In the genomic region with DNA sequence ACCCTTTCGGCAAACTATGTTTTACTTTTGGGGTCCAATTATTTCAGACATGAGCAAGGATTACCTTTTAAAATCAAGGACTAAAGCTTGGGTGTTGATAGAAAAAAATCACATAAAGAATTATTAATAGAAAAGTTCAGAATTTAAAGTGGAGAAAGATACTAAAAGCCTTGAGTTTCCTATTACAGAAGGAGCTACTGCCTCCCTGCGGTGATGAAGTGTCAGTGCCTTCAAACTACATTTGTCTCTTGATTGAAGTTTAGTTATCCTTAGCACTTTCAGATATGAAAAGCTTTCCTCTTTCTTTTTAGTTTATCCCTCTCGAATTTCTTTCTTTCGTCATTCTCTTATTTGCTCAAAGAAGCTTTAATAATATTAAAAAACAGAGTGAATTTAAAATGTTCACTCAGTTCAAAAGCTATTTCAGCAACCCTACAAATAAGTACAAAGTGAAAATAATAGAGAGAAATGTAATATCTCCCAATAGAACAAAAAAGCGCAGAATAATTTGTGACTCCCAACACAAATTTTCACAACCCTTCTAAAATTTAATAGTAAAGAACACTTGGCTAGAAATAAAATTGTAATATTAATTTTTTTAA, we compare ENCODE assay signal across 8 cellular contexts.
A peak's percentile ranks its signal among the peaks of the same experiment; 100 is the strongest.
DNase-seq lines count a peak whose midpoint lies in the region; ATAC-seq, FAIRE-seq and TF ChIP-seq lines count a peak whose summit lies in the region.

No MANE protein-coding gene starts in this region.

- H3K4me1 ChIP-seq in gastrocnemius medialis, result no peaks in the 10 kb centered on the region

- in situ Hi-C loops in gastrocnemius medialis (cut with MboI; ENCODE audit: low sequenced_read_pairs in 4 of 4), result loop anchor here in 3 of 4 donors (10.0 to 25.0 kb wide), 2 partner anchors 278 to 291 kb away; no protein-coding TSS in a partner anchor

- no peak overlapping the region for H3K4me3 ChIP-seq in gastrocnemius medialis

- TF ChIP-seq CTCF in gastrocnemius medialis (IDR thresholded peaks at IDR 0.05 in 4 of 5, conservative IDR thresholded peaks at IDR 0.05 in 1 of 5), result peak in 4 of 5 experiments; percentile 24 to 67 (median 48)

- no peak for ATAC-seq in gastrocnemius medialis

- TF ChIP-seq POLR2A in H54 (IDR thresholded peaks at IDR 0.05; ENCODE audit: low read depth, low read length) (no peak), gastrocnemius medialis (IDR thresholded peaks at IDR 0.05) (no peak)

- FAIRE-seq in H54 (lab: Jason Lieb, UNC) (no peak), frontal cortex (lab: Jason Lieb, UNC) (peak; percentile 93)

- DNase-seq in stimulated activated CD4-positive, alpha-beta T cell treated with anti-CD3 and anti-CD28 coated beads, Interleukin-4, amount 100 ng/mL, for 24 hours, result peak; percentile 8
- DNase-seq in stimulated activated CD4-positive, alpha-beta T cell treated with anti-CD3 and anti-CD28 coated beads, Interleukin-4, amount 100 ng/mL, for 1 hour, result no peak
- DNase-seq in H54 (ENCODE audit: insufficient read length, low spot score) (peak; percentile 3), NAMALWA (ENCODE audit: low spot score) (peak; percentile 41), SW480 (ENCODE audit: low spot score) (peak; percentile 49), frontal cortex (ENCODE audit: low spot score in 2 of 2) (peak; percentile 61 to 66), gastrocnemius medialis (no peak), T-helper 9 cell (no peak)

- intact Hi-C loops in gastrocnemius medialis (cut with DNase I; ENCODE audit: low total_unique reads), result loop anchor here (5.0 kb wide), 1 partner anchor 293 kb away; no protein-coding TSS in a partner anchor

- no peaks in the 10 kb centered on the region for H3K9me3 ChIP-seq in gastrocnemius medialis

- no peaks in the 10 kb centered on the region for H3K27me3 ChIP-seq in gastrocnemius medialis

- no peak overlapping the region for H3K27ac ChIP-seq in gastrocnemius medialis

- no peaks in the 10 kb centered on the region for H3K36me3 ChIP-seq in gastrocnemius medialis

Comparison
In these comparisons a context has a peak if more than half of its experiments do, and no peak if none do; other contexts are left out.
1. DNase-seq: peak in stimulated activated CD4-positive, alpha-beta T cell treated with anti-CD3 and anti-CD28 coated beads, Interleukin-4, amount 100 ng/mL, for 24 hours (single experiment), H54 (single experiment), NAMALWA (single experiment), SW480 (single experiment) and frontal cortex (2 of 2); none in stimulated activated CD4-positive, alpha-beta T cell treated with anti-CD3 and anti-CD28 coated beads, Interleukin-4, amount 100 ng/mL, for 1 hour (single experiment), gastrocnemius medialis (0 of 2) and T-helper 9 cell (single experiment).